2 cellular contexts compared by ENCODE assay signal in genomic region chr5:33362915-33363314, GRCh38.
A peak's percentile ranks its signal among the peaks of the same experiment; 100 is the strongest.
TF ChIP-seq lines count a peak whose summit lies in the region.

No MANE protein-coding gene starts in this region.

TF ChIP-seq in liver, 16 proteins besides CTCF, POLR2A, EP300 and RAD21 (continued from another document):
- peak; percentile 46 for TF ChIP-seq REST (IDR thresholded peaks at IDR 0.05)
- peak; percentile 98 for TF ChIP-seq NR2F2 (IDR thresholded peaks at IDR 0.05)
- no peak for TF ChIP-seq JUND (IDR thresholded peaks at IDR 0.05)
- no peak for TF ChIP-seq ZBTB33 (IDR thresholded peaks at IDR 0.05)
- no peak for TF ChIP-seq MAX (IDR thresholded peaks at IDR 0.05)
- TF ChIP-seq TAF1 (conservative IDR thresholded peaks at IDR 0.05): no peak
- TF ChIP-seq SP1 (IDR thresholded peaks at IDR 0.05): peak; percentile 36
- no peak for TF ChIP-seq ATF3 (IDR thresholded peaks at IDR 0.05)
- peak; percentile 38 to 65 for TF ChIP-seq RXRA (IDR thresholded peaks at IDR 0.05)
- no peak for TF ChIP-seq GABPA (IDR thresholded peaks at IDR 0.05 in 1 of 2, conservative IDR thresholded peaks at IDR 0.05 in 1 of 2)
- no peak for TF ChIP-seq HNF4A (conservative IDR thresholded peaks at IDR 0.05)
- TF ChIP-seq FOXA2 (IDR thresholded peaks at IDR 0.05): no peak

TF ChIP-seq in HepG2, 621 proteins besides CTCF, POLR2A, EP300 and RAD21 (continued from another document):
- TF ChIP-seq STAT6 (CRISPR knock-in tag; IDR thresholded peaks at IDR 0.05; ENCODE audit: borderline replicate concordance) (no peak), CREB3 (CRISPR knock-in tag; IDR thresholded peaks at IDR 0.05) (no peak), CC2D1A (CRISPR knock-in tag; IDR thresholded peaks at IDR 0.05) (no peak), ZNF260 (CRISPR knock-in tag; IDR thresholded peaks at IDR 0.05; ENCODE audit: borderline replicate concordance, low read depth) (no peak), ZNF782 (CRISPR knock-in tag; IDR thresholded peaks at IDR 0.05; ENCODE audit: borderline replicate concordance) (no peak), ZNF121 (CRISPR knock-in tag; IDR thresholded peaks at IDR 0.05) (no peak), ZKSCAN5 (CRISPR knock-in tag; IDR thresholded peaks at IDR 0.05) (no peak), ZKSCAN8 (CRISPR knock-in tag; IDR thresholded peaks at IDR 0.05; ENCODE audit: borderline replicate concordance) (no peak), RBFOX2 (IDR thresholded peaks at IDR 0.05; ENCODE audit: low read depth, low read length) (no peak), ZNF44 (CRISPR knock-in tag; IDR thresholded peaks at IDR 0.05) (no peak), HDAC1 (CRISPR knock-in tag; IDR thresholded peaks at IDR 0.05) (no peak), ZNF337 (CRISPR knock-in tag; IDR thresholded peaks at IDR 0.05; ENCODE audit: borderline replicate concordance, low read depth) (no peak)
TF ChIP-seq in HepG2: peak in this region for 0.
